Comparison of ENCODE assay signal across 18 cellular contexts in the genomic region with DNA sequence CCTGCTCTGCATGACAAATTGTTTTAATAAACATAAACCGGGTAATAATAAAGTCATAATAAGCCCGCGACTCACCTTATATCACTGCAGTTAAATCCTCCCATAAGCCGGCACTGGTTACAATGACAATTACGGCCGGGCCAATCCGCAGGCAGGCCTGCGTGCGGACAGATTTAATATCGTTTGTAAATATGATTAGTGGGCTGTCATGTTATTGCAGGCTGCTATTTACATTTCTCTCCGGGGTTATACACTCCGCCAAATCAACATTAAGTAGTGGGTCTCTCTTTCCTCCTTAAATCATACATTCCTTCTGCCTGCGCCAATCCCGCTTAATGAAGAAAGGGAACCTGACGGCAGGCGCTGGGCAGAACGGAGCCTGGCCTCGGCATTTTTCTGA. TPM values are rescaled to one million over a fixed set of nuclear protein-coding genes. Genes with fewer than 3 reads are reported as not detected.
A peak's percentile ranks its signal among the peaks of the same experiment; 100 is the strongest.
DNase-seq lines count a peak whose midpoint lies in the region; ATAC-seq, FAIRE-seq and TF ChIP-seq lines count a peak whose summit lies in the region.
"Had no signal": no experiment of that assay in that cellular context is flagged by ENCODE, and none has a peak within 500 bp of the region (broad histone marks: within the 10 kb centered on the region; RNA-seq: fewer than 3 reads in every experiment).

No MANE protein-coding gene starts in this region.

- H3K4me1 ChIP-seq in HepG2 (ENCODE audit: insufficient read depth, low read length) = no peaks in the 10 kb centered on the region

- H3K27ac Mint-ChIP-seq in CD14-positive monocyte (no peak overlapping the region), glutamatergic neuron (ENCODE audit: unreplicated experiment) (no peak overlapping the region)
- H3K27ac Mint-ChIP-seq: B cell; CD8-positive, alpha-beta T cell; H9; T-cell had no signal

- H3K27me3 Mint-ChIP-seq in CD14-positive monocyte (ENCODE audit: low read depth in 3 of 3) (peaks cover 0 to 12% (median 3%) of the 10 kb centered on the region in 3 donors), glutamatergic neuron (ENCODE audit: unreplicated experiment) (peaks cover 6% of the 10 kb centered on the region)

- no peak overlapping the region for H2AFZ ChIP-seq in HepG2 (ENCODE audit: low read length)

- CTCF ChIA-PET in HepG2 (lab: Yijun Ruan, JAX; ENCODE audit: low intra/inter-chr PET ratio, low total read pairs) = no interaction called here
- CTCF ChIA-PET in GM10248 (lab: Yijun Ruan, JAX) = interaction anchor here (1.0 to 1.1 kb wide), 2 partner anchors 42 to 68 kb away, joined by 3 read pairs; no protein-coding TSS in a partner anchor

- H3K4me2 ChIP-seq in HepG2 (ENCODE audit: low read depth, low read length) = no peak overlapping the region

- H3K9me3 Mint-ChIP-seq in CD14-positive monocyte (peaks cover 0 to 3% (median 0%) of the 10 kb centered on the region in 7 donors), glutamatergic neuron (ENCODE audit: unreplicated experiment) (peaks cover 5% of the 10 kb centered on the region)
- H3K9me3 Mint-ChIP-seq: CD8-positive, alpha-beta T cell; H9; T-cell had no signal

- no peak overlapping the region for H3K27ac ChIP-seq in HepG2 (ENCODE audit: extremely low read length, insufficient read depth, low read length)

- peak; percentile 82 for FAIRE-seq in D721Med (lab: Jason Lieb, UNC)
- FAIRE-seq in HepG2 (lab: Jason Lieb, UNC) = no peak

- TF ChIP-seq EP300 in HepG2 (IDR thresholded peaks at IDR 0.05; ENCODE audit: low read depth in 2 of 2, low read length in 2 of 2) = no peak
- TF ChIP-seq EP300 in HepG2 (CRISPR knock-in tag; IDR thresholded peaks at IDR 0.05; ENCODE audit: borderline replicate concordance) = no peak

- no peaks in the 10 kb centered on the region for H3K9me3 ChIP-seq in HepG2 (ENCODE audit: low read length)

- no peaks in the 10 kb centered on the region for H3K4me1 Mint-ChIP-seq in CD14-positive monocyte
- peaks cover 15% of the 10 kb centered on the region for H3K4me1 Mint-ChIP-seq in glutamatergic neuron (ENCODE audit: low read depth, unreplicated experiment)
- H3K4me1 Mint-ChIP-seq: B cell, T-cell had no signal

- WGBS in HepG2 (ENCODE audit: low lambda C conversion rate) = 61% methylated on average over 18 of the region's 18 CpGs

- TF ChIP-seq POLR2A in HepG2 (IDR thresholded peaks at IDR 0.05; ENCODE audit: insufficient read depth in 1 of 2, low read depth in 2 of 2, low read length in 2 of 2) = no peak

- TF ChIP-seq CTCF in CD14-positive monocyte (IDR thresholded peaks at IDR 0.05) = no peak
- no peak for TF ChIP-seq CTCF in D721Med (IDR thresholded peaks at IDR 0.05; ENCODE audit: insufficient read depth, missing control alignments)
- no peak for TF ChIP-seq CTCF in HepG2 (CRISPR knock-in tag; IDR thresholded peaks at IDR 0.05)
- TF ChIP-seq CTCF in GM10248 (IDR thresholded peaks at IDR 0.05; ENCODE audit: control extremely low read depth, extremely low read depth, low read depth, missing control alignments) = no peak
- TF ChIP-seq CTCF in glutamatergic neuron (IDR thresholded peaks at IDR 0.05; ENCODE audit: partially characterized antibody, unreplicated experiment) = no peak

- BruUV-seq in HepG2 (replicated peaks; lab: Mats Ljungman, UMichigan) = no TSS peak

- TF ChIP-seq RAD21 in HepG2 (CRISPR knock-in tag; IDR thresholded peaks at IDR 0.05) = no peak

- DNase-seq in CD14-positive monocyte (ENCODE audit: low spot score) (peak; percentile 15), D721Med (ENCODE audit: insufficient read length, low spot score) (peak; percentile 81), NCI-H2227 (lab: John Stamatoyannopoulos, UW; ENCODE audit: unreplicated experiment) (peak; percentile 35), left kidney (ENCODE audit: low read depth, low spot score) (peak; percentile 50), HepG2 (ENCODE audit: low spot score) (no peak), GM10248 (ENCODE audit: extremely low spot score) (no peak), glutamatergic neuron (no peak)
- no peak for DNase-seq in activated CD4-positive, alpha-beta T cell treated with anti-CD3 and anti-CD28 coated beads, Interleukin-2, amount 50 U/mL, for 48 hours
- DNase-seq: CD8-positive, alpha-beta T cell; DMS 273 treated with DMSO at 0.1 percent for 48 hours; EL; H9; MV-4-11; T-cell had no signal

- no peaks in the 10 kb centered on the region for H3K36me3 Mint-ChIP-seq in CD14-positive monocyte
- H3K36me3 Mint-ChIP-seq in glutamatergic neuron (ENCODE audit: unreplicated experiment) = no peaks in the 10 kb centered on the region
- H3K36me3 Mint-ChIP-seq: CD8-positive, alpha-beta T cell; T-cell had no signal

- ATAC-seq in HepG2 = no peak
- ATAC-seq: CD8-positive, alpha-beta T cell; T-cell had no signal

- no peak overlapping the region for H3K9ac ChIP-seq in HepG2 (ENCODE audit: insufficient read depth, low read depth, low read length)

- no peak overlapping the region for H3K4me3 ChIP-seq in HepG2 (replicated peaks in 1 of 3; ENCODE audit: insufficient read depth in 1 of 3, low read depth in 2 of 3, low read length in 3 of 3)

- no peaks in the 10 kb centered on the region for H3K79me2 ChIP-seq in HepG2 (ENCODE audit: insufficient read depth, low read length)

- H3K27me3 ChIP-seq in HepG2 (ENCODE audit: control insufficient read depth in 1 of 2, insufficient read depth in 2 of 2, low read length in 2 of 2) = peaks cover 3 to 29% of the 10 kb centered on the region in 2 experiments; a peak in 4 of 5 replicates

- POLR2A ChIA-PET in HepG2 (lab: Yijun Ruan, JAX) (no interaction called here), GM10248 (lab: Yijun Ruan, JAX) (no interaction called here)

- H3K4me3 Mint-ChIP-seq in CD14-positive monocyte (no peak overlapping the region), glutamatergic neuron (ENCODE audit: unreplicated experiment) (no peak overlapping the region)
- H3K4me3 Mint-ChIP-seq: B cell; CD8-positive, alpha-beta T cell; H9; T-cell had no signal

- no peaks in the 10 kb centered on the region for H4K20me1 ChIP-seq in HepG2 (ENCODE audit: insufficient read depth, low read length)

- intact Hi-C loops in CD14-positive monocyte (cut with micrococcal nuclease) = no loop called here
- intact Hi-C loops in HepG2 (cut with micrococcal nuclease; ENCODE audit: unreplicated experiment) = no loop called here

- in situ Hi-C loops in HepG2 (cut with HindIII; ENCODE audit: extremely low pct_ligation_motif_present, low pct_unique_long_range_greater_than_20kb) = no loop called here

- H3K36me3 ChIP-seq in HepG2 (replicated peaks in 1 of 2; ENCODE audit: control insufficient read depth in 1 of 2, insufficient read depth in 2 of 2, low read length in 2 of 2) = no peaks in the 10 kb centered on the region

TF ChIP-seq in HepG2, 621 proteins besides CTCF, POLR2A, EP300 and RAD21:
- TF ChIP-seq, protein P1, sequence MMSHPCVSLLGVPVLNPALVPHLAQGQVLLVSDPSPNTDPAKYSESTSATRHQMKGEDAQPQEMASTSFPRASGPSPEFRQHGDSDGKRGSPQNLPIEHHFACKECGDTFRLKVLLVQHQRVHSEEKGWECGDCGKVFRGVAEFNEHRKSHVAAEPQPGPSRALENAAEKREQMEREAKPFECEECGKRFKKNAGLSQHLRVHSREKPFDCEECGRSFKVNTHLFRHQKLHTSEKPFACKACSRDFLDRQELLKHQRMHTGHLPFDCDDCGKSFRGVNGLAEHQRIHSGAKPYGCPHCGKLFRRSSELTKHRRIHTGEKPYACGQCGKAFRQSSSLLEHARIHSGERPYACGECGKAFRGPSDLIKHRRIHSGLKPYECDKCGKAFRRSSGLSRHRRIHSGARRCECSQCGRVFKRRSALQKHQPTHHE (CRISPR knock-in tag; IDR thresholded peaks at IDR 0.05; ENCODE audit: borderline replicate concordance) = no peak
TF ChIP-seq in HepG2: peak in this region for 0.

RNA-seq across cellular contexts. Expression of a gene that starts 51.8 kb away (rescaled TPM):
- not detected for polyA plus RNA-seq in CD14-positive monocyte
- total RNA-seq in HepG2 (2016; rRNA removed; fragmentation: Illumina TruSeq; extraction: Trizol) = not detected in 2 replicates
- total RNA-seq in HepG2 (2016; cell fraction: cytosol; rRNA removed; fragmentation: Illumina TruSeq; extraction: Trizol; ENCODE audit: low read depth) = not detected in 2 replicates
- not detected in 2 replicates for total RNA-seq in HepG2 (2016; cell fraction: insoluble cytoplasmic fraction; rRNA removed; fragmentation: Illumina TruSeq; extraction: Trizol)
- total RNA-seq in HepG2 (2016; cell fraction: membrane; rRNA removed; fragmentation: Illumina TruSeq; extraction: Trizol) = not detected in 2 replicates
- not detected in 2 replicates for total RNA-seq in HepG2 (2016; cell fraction: nucleus; rRNA removed; fragmentation: Illumina TruSeq; extraction: Trizol)
- polyA plus RNA-seq in HepG2 (2011; rRNA removed) = not detected in 2 replicates
- polyA plus RNA-seq in HepG2 (2011; cell fraction: cytosol; rRNA removed) = not detected in 2 replicates
- not detected in 2 replicates for polyA plus RNA-seq in HepG2 (2011; cell fraction: nucleus; rRNA removed)
- not detected in 2 replicates for polyA plus RNA-seq in HepG2 (2012)
- polyA plus RNA-seq in HepG2 (2016; cell fraction: cytosol; fragmentation: Illumina TruSeq; extraction: Trizol; ENCODE audit: low read depth) = not detected in 2 replicates
- polyA plus RNA-seq in HepG2 (2016; cell fraction: insoluble cytoplasmic fraction; fragmentation: Illumina TruSeq; extraction: Trizol; ENCODE audit: low read depth) = not detected in 2 replicates
- polyA plus RNA-seq in HepG2 (2016; cell fraction: membrane; fragmentation: Illumina TruSeq; extraction: Trizol; ENCODE audit: low read depth) = not detected in 2 replicates
- polyA plus RNA-seq in HepG2 (2016; cell fraction: nucleus; fragmentation: Illumina TruSeq; extraction: Trizol; ENCODE audit: insufficient read depth, low read depth) = not detected in 2 replicates
- 1.9 TPM in 1 of 2 replicates, not detected in the other for polyA minus RNA-seq in HepG2 (2011; rRNA and poly(A)+ RNA removed; ENCODE audit: low replicate concordance)
- polyA minus RNA-seq in HepG2 (2011; cell fraction: cytosol; rRNA and poly(A)+ RNA removed) = not detected in 2 replicates
- not detected in 2 replicates for polyA minus RNA-seq in HepG2 (2011; cell fraction: nucleus; rRNA and poly(A)+ RNA removed)
- 5.7 TPM for total RNA-seq in glutamatergic neuron (ENCODE audit: unreplicated experiment)
- total RNA-seq: B cell; CD8-positive, alpha-beta T cell; OCI-LY7; RPMI7951; SK-MEL-5; T-cell had no signal

Comparison
In these comparisons a context has a peak if more than half of its experiments do, and no peak if none do; other contexts are left out.
1. DNase-seq: peak in CD14-positive monocyte (single experiment), D721Med (single experiment), NCI-H2227 (single experiment) and left kidney (single experiment); none in HepG2 (single experiment), GM10248 (single experiment), glutamatergic neuron (single experiment) and activated CD4-positive, alpha-beta T cell treated with anti-CD3 and anti-CD28 coated beads, Interleukin-2, amount 50 U/mL, for 48 hours (0 of 2).